Comparison of ENCODE assay signal across 8 cellular contexts in genomic region chr17:31313982-31314787, GRCh38. TPM values are rescaled to one million over a fixed set of nuclear protein-coding genes. Genes with fewer than 3 reads are reported as not detected.
A peak's percentile ranks its signal among the peaks of the same experiment; 100 is the strongest.
DNase-seq lines count a peak whose midpoint lies in the region; ATAC-seq and TF ChIP-seq lines count a peak whose summit lies in the region.

Gene EVI2B (minus strand): TSS chr17:31314054. CDS start chr17:31305609, 8,445 bp downstream.

- H3K4me1 Mint-ChIP-seq in activated naive CD8-positive, alpha-beta T cell treated with anti-CD3 and anti-CD28 coated beads for 36 hours, result peaks cover 51% of the 10 kb centered on the region

- peak within 1 kb of the TSS; percentile 89 for H3K4me3 ChIP-seq in GM12865 (ENCODE audit: low read depth, low read length)
- H3K4me3 ChIP-seq in Karpas-422 (ENCODE audit: low read length), result peak within 1 kb of the TSS; percentile 17; the same call in 1 of the 2 replicates
- no peak within 1 kb of the TSS for H3K4me3 ChIP-seq in mucosa of descending colon

- intact Hi-C loops in mucosa of descending colon (cut with DNase I, micrococcal nuclease), result no loop called here

- peak within 1 kb of the TSS; percentile 73 for H3K4me2 ChIP-seq in Karpas-422 (ENCODE audit: low read depth, low read length, poor library complexity, severe bottlenecking)

- H3K9me2 ChIP-seq in Karpas-422 (replicated peaks; ENCODE audit: insufficient read depth, low read length), result no peaks in the 10 kb centered on the region

- H3K27ac ChIP-seq in Karpas-422 (ENCODE audit: low read length), result peak within 1 kb of the TSS; percentile 99

- peaks cover 3% of the 10 kb centered on the region for H3K9me3 Mint-ChIP-seq in activated naive CD8-positive, alpha-beta T cell treated with anti-CD3 and anti-CD28 coated beads for 36 hours

- H3K4me3 Mint-ChIP-seq in activated naive CD8-positive, alpha-beta T cell treated with anti-CD3 and anti-CD28 coated beads for 36 hours, result peak within 1 kb of the TSS; percentile 89

- peaks cover 27% of the 10 kb centered on the region for H3K36me3 Mint-ChIP-seq in activated naive CD8-positive, alpha-beta T cell treated with anti-CD3 and anti-CD28 coated beads for 36 hours

- TF ChIP-seq CTCF in GM12865 (IDR thresholded peaks at IDR 0.05; ENCODE audit: insufficient read depth, low read depth, low read length, missing control alignments) (no peak), mucosa of descending colon (IDR thresholded peaks at IDR 0.05) (no peak)

- H3K36me3 ChIP-seq in Karpas-422 (ENCODE audit: insufficient read depth, low read length), result peaks cover 6% of the 10 kb centered on the region; the same call in 1 of the 2 replicates
- no peaks in the 10 kb centered on the region for H3K36me3 ChIP-seq in mucosa of descending colon (ENCODE audit: low read depth)

- peak; percentile 88 for ATAC-seq in mucosa of descending colon
- no peak for ATAC-seq in HG03460 (IDR thresholded peaks at IDR 0.05; ENCODE audit: unreplicated experiment)
- no peak for ATAC-seq in HG03139 (IDR thresholded peaks at IDR 0.05; ENCODE audit: unreplicated experiment)
- ATAC-seq in HG02981 (IDR thresholded peaks at IDR 0.05; ENCODE audit: unreplicated experiment), result no peak

- no peak within 1 kb of the TSS for H2AFZ ChIP-seq in Karpas-422 (ENCODE audit: low read length)

- H3K27ac Mint-ChIP-seq in activated naive CD8-positive, alpha-beta T cell treated with anti-CD3 and anti-CD28 coated beads for 36 hours, result peak within 1 kb of the TSS; percentile 95

- no peak within 1 kb of the TSS for H3K9ac ChIP-seq in Karpas-422 (ENCODE audit: low read length)

- H4K20me1 ChIP-seq in Karpas-422 (ENCODE audit: insufficient read depth, low read depth, low read length), result no peaks in the 10 kb centered on the region

- H3K9me3 ChIP-seq in Karpas-422 (ENCODE audit: low read length), result no peaks in the 10 kb centered on the region
- no peaks in the 10 kb centered on the region for H3K9me3 ChIP-seq in mucosa of descending colon

- H3K4me1 ChIP-seq in Karpas-422 (ENCODE audit: low read length), result peaks cover 100% of the 10 kb centered on the region
- H3K4me1 ChIP-seq in mucosa of descending colon (ENCODE audit: low read depth), result peaks cover 6% of the 10 kb centered on the region

- no peaks in the 10 kb centered on the region for H3K27me3 Mint-ChIP-seq in activated naive CD8-positive, alpha-beta T cell treated with anti-CD3 and anti-CD28 coated beads for 36 hours

- no peaks in the 10 kb centered on the region for H3K27me3 ChIP-seq in Karpas-422 (ENCODE audit: low read length)

- peaks cover 21% of the 10 kb centered on the region for H3K79me2 ChIP-seq in Karpas-422 (ENCODE audit: low read length)

- peak; percentile 81 for DNase-seq in GM12865 (ENCODE audit: low read depth)
- peak; percentile 92 for DNase-seq in Karpas-422
- no peak for DNase-seq in activated naive CD8-positive, alpha-beta T cell treated with anti-CD3 and anti-CD28 coated beads for 36 hours
- peak in 1 of 3 donors; percentile 21 for DNase-seq in mucosa of descending colon
- DNase-seq in NCI-H187 treated with DMSO at 0.1 percent for 48 hours (lab: John Stamatoyannopoulos, UW), result no peak

RNA-seq across cellular contexts. Expression of gene EVI2B, which starts in this region (rescaled TPM):
- total RNA-seq in Karpas-422 (2014; rRNA removed; shearing (Covaris generic); ENCODE audit: low replicate concordance), result 0.76 and 5.0 TPM in 2 replicates
- total RNA-seq in activated naive CD8-positive, alpha-beta T cell treated with anti-CD3 and anti-CD28 coated beads for 36 hours, result 10 to 100 TPM; 14.8 to 16.5 TPM
- total RNA-seq in mucosa of descending colon, result 1 to 10 TPM; 3.3 to 9.5 (median 7.8) TPM

Comparison
In these comparisons a context has a peak if more than half of its experiments do, and no peak if none do; other contexts are left out.
1. DNase-seq: peak in GM12865 (single experiment) and Karpas-422 (single experiment); none in activated naive CD8-positive, alpha-beta T cell treated with anti-CD3 and anti-CD28 coated beads for 36 hours (single experiment) and NCI-H187 treated with DMSO at 0.1 percent for 48 hours (single experiment).